In genomic region chr12:114306646-114307045, GRCh38 we compare ENCODE assay signal across 24 cellular contexts.
DNase-seq lines count a peak whose midpoint lies in the region; FAIRE-seq and TF ChIP-seq lines count a peak whose summit lies in the region.
"Had no signal": no experiment of that assay in that cellular context is flagged by ENCODE, and none has a peak within 500 bp of the region (broad histone marks: within the 10 kb centered on the region; RNA-seq: fewer than 3 reads in every experiment).

No MANE protein-coding gene starts in this region.

- no peaks in the 10 kb centered on the region for H3K27me3 ChIP-seq in brain microvascular endothelial cell (replicated peaks)
- H3K27me3 ChIP-seq: body of pancreas, right lobe of liver, upper lobe of right lung had no signal

- TF ChIP-seq CTCF in cardiac fibroblast (IDR thresholded peaks at IDR 0.05; ENCODE audit: low read depth, low read length) (no peak), brain microvascular endothelial cell (IDR thresholded peaks at IDR 0.05; ENCODE audit: low read depth, low read length, missing control alignments) (no peak), coronary artery (IDR thresholded peaks at IDR 0.05) (no peak)

- no peaks in the 10 kb centered on the region for H3K36me3 ChIP-seq in brain microvascular endothelial cell (replicated peaks)
- H3K36me3 ChIP-seq: right lobe of liver, upper lobe of right lung had no signal

- in situ Hi-C loops in brain microvascular endothelial cell (cut with HindIII; ENCODE audit: low pct_ligation_motif_present, low sequenced_read_pairs): no loop called here

- H3K27ac ChIP-seq in brain microvascular endothelial cell: no peak overlapping the region
- H3K27ac ChIP-seq in coronary artery: no peak overlapping the region
- H3K27ac ChIP-seq: body of pancreas, parathyroid adenoma, right lobe of liver, upper lobe of right lung had no signal

- FAIRE-seq in RCC 7860 (lab: Jason Lieb, UNC): no peak
- FAIRE-seq: colon, islet of Langerhans had no signal

- H3K4me3 ChIP-seq in cardiac fibroblast (replicated peaks in 1 of 2; ENCODE audit: low read depth in 2 of 2, low read length in 2 of 2) (no peak overlapping the region), brain microvascular endothelial cell (ENCODE audit: low read depth, low read length) (no peak overlapping the region), coronary artery (no peak overlapping the region)
- H3K4me3 ChIP-seq: body of pancreas, mucosa of descending colon, right lobe of liver, upper lobe of right lung had no signal

- DNase-seq in Daoy (ENCODE audit: low read depth) (peak; percentile 53), RCC 7860 (ENCODE audit: low spot score) (peak; percentile 17), cardiac fibroblast (ENCODE audit: low read depth in 2 of 2) (peak; percentile 22 to 45), stromal cell of bone marrow (ENCODE audit: low read depth) (peak; percentile 28), brain microvascular endothelial cell (no peak), NCI-H748 treated with DMSO at 0.1 percent for 48 hours (lab: John Stamatoyannopoulos, UW) (no peak), coronary artery (ENCODE audit: low spot score) (no peak)
- DNase-seq: activated CD4-positive, alpha-beta T cell treated with anti-CD3 and anti-CD28 coated beads, Interleukin-2, amount 10 ng/mL, durations not matched to agents 7 days and 5 days; body of pancreas; DMS53; hippocampal formation; mucosa of descending colon; NCI-H1092 treated with DMSO at 0.1 percent for 48 hours; NCI-H2029; NCI-H345; NCI-H82; nephron progenitor cell; right lobe of liver; stimulated activated CD8-positive, alpha-beta memory T cell treated with anti-CD3 and anti-CD28 coated beads, Interleukin-4, amount 100 ng/mL, for 48 hours; T-helper 17 cell; upper lobe of right lung had no signal

Comparison
In these comparisons a context has a peak if more than half of its experiments do, and no peak if none do; other contexts are left out.
1. DNase-seq: peak in Daoy (single experiment), RCC 7860 (single experiment), cardiac fibroblast (2 of 2) and stromal cell of bone marrow (single experiment); none in brain microvascular endothelial cell (single experiment), NCI-H748 treated with DMSO at 0.1 percent for 48 hours (single experiment) and coronary artery (single experiment).